Comparison of ENCODE assay signal across 16 cellular contexts in genomic region chr7:37445064-37445723, GRCh38. TPM values are rescaled to one million over a fixed set of nuclear protein-coding genes. Genes with fewer than 3 reads are reported as not detected.
DNase-seq lines count a peak whose midpoint lies in the region; ATAC-seq, FAIRE-seq and TF ChIP-seq lines count a peak whose summit lies in the region.
"Had no signal": no experiment of that assay in that cellular context is flagged by ENCODE, and none has a peak within 500 bp of the region (broad histone marks: within the 10 kb centered on the region; RNA-seq: fewer than 3 reads in every experiment).

No MANE protein-coding gene starts in this region.

- H3K4me2 ChIP-seq in HepG2 (ENCODE audit: low read depth, low read length): no peak overlapping the region

- peaks cover 4% of the 10 kb centered on the region for H3K36me3 Mint-ChIP-seq in T-helper 17 cell (ENCODE audit: low read depth)
- H3K36me3 Mint-ChIP-seq: WTC11 had no signal

- peak overlapping the region; percentile 94 for H3K27ac Mint-ChIP-seq in T-helper 17 cell
- H3K27ac Mint-ChIP-seq: WTC11 had no signal

- H3K9ac ChIP-seq in liver (ENCODE audit: low read depth in 1 of 2, low read length in 2 of 2) (no peak overlapping the region), HepG2 (ENCODE audit: insufficient read depth, low read depth, low read length) (no peak overlapping the region)

- H3K27ac ChIP-seq in liver (ENCODE audit: low read depth in 1 of 2, low read length in 2 of 2) (peak overlapping the region; percentile 31 to 96), HepG2 (ENCODE audit: extremely low read length, insufficient read depth, low read length) (no peak overlapping the region), left lung (peak overlapping the region; percentile 39 to 97), upper lobe of right lung (peak overlapping the region; percentile 96)
- H3K27ac ChIP-seq: SK-N-MC, tibial artery had no signal

- ATAC-seq in HepG2 (no peak), T-helper 17 cell (no peak), left lung (peak; percentile 3), upper lobe of right lung (peak; percentile 8), HG02973 (IDR thresholded peaks at IDR 0.05; ENCODE audit: unreplicated experiment) (no peak)
- ATAC-seq: mucosa of descending colon, WTC11 had no signal

- no peaks in the 10 kb centered on the region for H3K36me3 ChIP-seq in liver (ENCODE audit: control insufficient read depth in 4 of 4, insufficient read depth in 3 of 4, low read depth in 1 of 4, low read length in 3 of 4)
- H3K36me3 ChIP-seq in HepG2 (replicated peaks in 1 of 2; ENCODE audit: control insufficient read depth in 1 of 2, insufficient read depth in 2 of 2, low read length in 2 of 2): no peaks in the 10 kb centered on the region
- H3K36me3 ChIP-seq in left lung: no peaks in the 10 kb centered on the region
- H3K36me3 ChIP-seq in upper lobe of right lung: no peaks in the 10 kb centered on the region
- H3K36me3 ChIP-seq: tibial artery had no signal

- CTCF ChIA-PET in HepG2 (lab: Yijun Ruan, JAX; ENCODE audit: low intra/inter-chr PET ratio, low total read pairs): no interaction called here

- in situ Hi-C loops in HepG2 (cut with HindIII; ENCODE audit: extremely low pct_ligation_motif_present, low pct_unique_long_range_greater_than_20kb): no loop called here

- WGBS in liver: 65% methylated on average over 4 of the region's 4 CpGs
- WGBS in HepG2 (ENCODE audit: low lambda C conversion rate): 39% methylated on average over 4 of the region's 4 CpGs

- TF ChIP-seq RAD21 in liver (IDR thresholded peaks at IDR 0.05) (no peak), HepG2 (CRISPR knock-in tag; IDR thresholded peaks at IDR 0.05) (no peak)

- TF ChIP-seq EP300 in HepG2 (IDR thresholded peaks at IDR 0.05; ENCODE audit: low read depth in 2 of 2, low read length in 2 of 2) (no peak), HepG2 (CRISPR knock-in tag; IDR thresholded peaks at IDR 0.05; ENCODE audit: borderline replicate concordance) (no peak)

- H3K79me2 ChIP-seq in HepG2 (ENCODE audit: insufficient read depth, low read length): no peaks in the 10 kb centered on the region

- BruUV-seq in HepG2 (replicated peaks; lab: Mats Ljungman, UMichigan): no TSS peak

- H3K4me1 ChIP-seq in liver (ENCODE audit: control insufficient read depth in 4 of 4, insufficient read depth in 4 of 4, low read length in 3 of 4): peaks cover 2 to 43% (median 25%) of the 10 kb centered on the region in 4 donors
- H3K4me1 ChIP-seq in HepG2 (ENCODE audit: insufficient read depth, low read length): no peaks in the 10 kb centered on the region
- peaks cover 3 to 70% of the 10 kb centered on the region in 2 donors for H3K4me1 ChIP-seq in left lung
- peaks cover 56% of the 10 kb centered on the region for H3K4me1 ChIP-seq in upper lobe of right lung

- no peaks in the 10 kb centered on the region for H3K27me3 Mint-ChIP-seq in T-helper 17 cell
- H3K27me3 Mint-ChIP-seq: progenitor cell of endocrine pancreas had no signal

- H3K9me3 ChIP-seq in liver (ENCODE audit: control insufficient read depth in 4 of 4, low read length in 3 of 4) (no peaks in the 10 kb centered on the region), HepG2 (ENCODE audit: low read length) (no peaks in the 10 kb centered on the region), T-helper 17 cell (ENCODE audit: control insufficient read depth, low read length, poor library complexity, severe bottlenecking) (no peaks in the 10 kb centered on the region), left lung (no peaks in the 10 kb centered on the region), upper lobe of right lung (no peaks in the 10 kb centered on the region)
- H3K9me3 ChIP-seq: mucosa of descending colon, tibial artery had no signal

- peaks cover 67% of the 10 kb centered on the region for H3K4me1 Mint-ChIP-seq in T-helper 17 cell

- H3K27me3 ChIP-seq in liver (ENCODE audit: control insufficient read depth in 4 of 4, insufficient read depth in 4 of 4, low read length in 3 of 4) (no peaks in the 10 kb centered on the region), HepG2 (ENCODE audit: control insufficient read depth in 1 of 2, insufficient read depth in 2 of 2, low read length in 2 of 2) (peaks cover 0 to 26% of the 10 kb centered on the region in 2 experiments; a peak in 2 of 5 replicates), left lung (peaks cover 0 to 16% of the 10 kb centered on the region in 2 donors), upper lobe of right lung (no peaks in the 10 kb centered on the region)

- no peak for TF ChIP-seq POLR2A in HepG2 (IDR thresholded peaks at IDR 0.05; ENCODE audit: insufficient read depth in 1 of 2, low read depth in 2 of 2, low read length in 2 of 2)

- no peak for DNase-seq in HepG2 (ENCODE audit: low spot score)
- DNase-seq in T-helper 17 cell: no peak
- no peak for DNase-seq in left lung
- DNase-seq in upper lobe of right lung: no peak
- DNase-seq in cerebellar nuclear complex (lab: John Stamatoyannopoulos, UW): no peak
- DNase-seq in cerebellum (ENCODE audit: low spot score): no peak
- DNase-seq: effector CD4-positive, alpha-beta T cell; mucosa of descending colon; NCI-H2171; NK-92 treated with Interleukin-12 subunit alpha and Interleukin-12 subunit beta, amount 100 ng/mL, for 24 hours; tibial artery had no signal

- H4K20me1 ChIP-seq in HepG2 (ENCODE audit: insufficient read depth, low read length): no peaks in the 10 kb centered on the region

- H3K4me3 ChIP-seq in liver (ENCODE audit: low read depth in 1 of 3, low read length in 3 of 3): no peak overlapping the region
- no peak overlapping the region for H3K4me3 ChIP-seq in HepG2 (replicated peaks in 1 of 3; ENCODE audit: insufficient read depth in 1 of 3, low read depth in 2 of 3, low read length in 3 of 3)
- H3K4me3 ChIP-seq in left lung: no peak overlapping the region
- H3K4me3 ChIP-seq in upper lobe of right lung: no peak overlapping the region
- H3K4me3 ChIP-seq: mucosa of descending colon, SK-N-MC, tibial artery had no signal

- peak overlapping the region; percentile 2 for H3K4me3 Mint-ChIP-seq in T-helper 17 cell
- H3K4me3 Mint-ChIP-seq: WTC11 had no signal

- FAIRE-seq in HepG2 (lab: Jason Lieb, UNC): no peak

- H2AFZ ChIP-seq in HepG2 (ENCODE audit: low read length): no peak overlapping the region

- POLR2A ChIA-PET in HepG2 (lab: Yijun Ruan, JAX): no interaction called here

- intact Hi-C loops in HepG2 (cut with micrococcal nuclease; ENCODE audit: unreplicated experiment): no loop called here
- intact Hi-C loops in left lung (cut with DNase I): no loop called here
- intact Hi-C loops in upper lobe of right lung (cut with DNase I): no loop called here

- TF ChIP-seq CTCF in liver (IDR thresholded peaks at IDR 0.05; ENCODE audit: low read depth, low read length, missing input control): no peak
- TF ChIP-seq CTCF in HepG2 (CRISPR knock-in tag; IDR thresholded peaks at IDR 0.05): no peak
- TF ChIP-seq CTCF in left lung (IDR thresholded peaks at IDR 0.05): no peak
- no peak for TF ChIP-seq CTCF in upper lobe of right lung (IDR thresholded peaks at IDR 0.05)

TF ChIP-seq in liver, 16 proteins besides CTCF, POLR2A, EP300 and RAD21 (continues in another document):
- no peak for TF ChIP-seq ATF3 (IDR thresholded peaks at IDR 0.05)

TF ChIP-seq in HepG2, 621 proteins besides CTCF, POLR2A, EP300 and RAD21 (continues in another document):
- TF ChIP-seq ZNF570 (CRISPR knock-in tag; IDR thresholded peaks at IDR 0.05; ENCODE audit: borderline replicate concordance) (no peak), MXI1 (IDR thresholded peaks at IDR 0.05; ENCODE audit: borderline replicate concordance, low read depth, low read length) (no peak), ARNTL (CRISPR knock-in tag; IDR thresholded peaks at IDR 0.05) (no peak), TOE1 (CRISPR knock-in tag; IDR thresholded peaks at IDR 0.05) (no peak)

RNA-seq across cellular contexts. Expression of gene ELMO1, which starts 3.5 kb away (rescaled TPM):
- total RNA-seq in liver: 10 to 100 TPM; 17.1 to 51.5 TPM
- polyA plus RNA-seq in liver: 10 to 100 TPM in 1 of 2 donors, 1 to 10 TPM in 1; 6.7 to 12.5 TPM
- total RNA-seq in HepG2 (2016; rRNA removed; fragmentation: Illumina TruSeq; extraction: Trizol): 0.11 TPM in 1 of 2 replicates, not detected in the other
- total RNA-seq in HepG2 (2016; cell fraction: cytosol; rRNA removed; fragmentation: Illumina TruSeq; extraction: Trizol; ENCODE audit: low read depth): 0.44 TPM in 1 of 2 replicates, not detected in the other
- 0.25 and 0.32 TPM in 2 replicates for total RNA-seq in HepG2 (2016; cell fraction: insoluble cytoplasmic fraction; rRNA removed; fragmentation: Illumina TruSeq; extraction: Trizol)
- total RNA-seq in HepG2 (2016; cell fraction: membrane; rRNA removed; fragmentation: Illumina TruSeq; extraction: Trizol): 0.10 and 0.25 TPM in 2 replicates
- 0.19 TPM in 1 of 2 replicates, not detected in the other for total RNA-seq in HepG2 (2016; cell fraction: nucleus; rRNA removed; fragmentation: Illumina TruSeq; extraction: Trizol)
- 0.14 and 0.17 TPM in 2 replicates for polyA plus RNA-seq in HepG2 (2011; rRNA removed)
- polyA plus RNA-seq in HepG2 (2011; cell fraction: cytosol; rRNA removed): 0.05 TPM in 1 of 2 replicates, not detected in the other
- 0.31 TPM in 1 of 2 replicates, not detected in the other for polyA plus RNA-seq in HepG2 (2011; cell fraction: nucleus; rRNA removed)
- 0.21 and 0.66 TPM in 2 replicates for polyA plus RNA-seq in HepG2 (2012)
- polyA plus RNA-seq in HepG2 (2016; cell fraction: cytosol; fragmentation: Illumina TruSeq; extraction: Trizol; ENCODE audit: low read depth): 0.10 TPM in 1 of 2 replicates, not detected in the other
- polyA plus RNA-seq in HepG2 (2016; cell fraction: insoluble cytoplasmic fraction; fragmentation: Illumina TruSeq; extraction: Trizol; ENCODE audit: low read depth): 0.37 and 0.74 TPM in 2 replicates
- 0.29 and 0.41 TPM in 2 replicates for polyA plus RNA-seq in HepG2 (2016; cell fraction: membrane; fragmentation: Illumina TruSeq; extraction: Trizol; ENCODE audit: low read depth)
- polyA plus RNA-seq in HepG2 (2016; cell fraction: nucleus; fragmentation: Illumina TruSeq; extraction: Trizol; ENCODE audit: insufficient read depth, low read depth): 0.31 and 0.61 TPM in 2 replicates
- 0.05 and 1.2 TPM in 2 replicates for polyA minus RNA-seq in HepG2 (2011; rRNA and poly(A)+ RNA removed; ENCODE audit: low replicate concordance)
- not detected in 2 replicates for polyA minus RNA-seq in HepG2 (2011; cell fraction: cytosol; rRNA and poly(A)+ RNA removed)
- polyA minus RNA-seq in HepG2 (2011; cell fraction: nucleus; rRNA and poly(A)+ RNA removed): 0.37 and 1.3 TPM in 2 replicates
- total RNA-seq in T-helper 17 cell: 100 to 1,000 TPM; 160 to 169 TPM
- total RNA-seq in left lung: 10 to 100 TPM; 18.2 to 51.4 TPM
- total RNA-seq in upper lobe of right lung: 53.8 TPM
- 96.8 TPM for total RNA-seq in cerebellum

Comparison
In these comparisons a context has a peak if more than half of its experiments do, and no peak if none do; other contexts are left out.
1. RNA of gene ELMO1, which starts 3.5 kb away (total RNA-seq): 160 to 169 TPM in T-helper 17 cell, 96.8 TPM in cerebellum (single experiment), 53.8 TPM in upper lobe of right lung (single experiment), 17.1 to 51.5 TPM in liver and 18.2 to 51.4 TPM in left lung; 0.10 to 0.44 TPM in HepG2; every median in the first group is over 10 times any median in the second.
2. ATAC-seq: peak in left lung (single experiment) and upper lobe of right lung (single experiment); none in HepG2 (single experiment), T-helper 17 cell (single experiment) and HG02973 (single experiment).